ENCODE assay signal across 21 cellular contexts in the genomic region with DNA sequence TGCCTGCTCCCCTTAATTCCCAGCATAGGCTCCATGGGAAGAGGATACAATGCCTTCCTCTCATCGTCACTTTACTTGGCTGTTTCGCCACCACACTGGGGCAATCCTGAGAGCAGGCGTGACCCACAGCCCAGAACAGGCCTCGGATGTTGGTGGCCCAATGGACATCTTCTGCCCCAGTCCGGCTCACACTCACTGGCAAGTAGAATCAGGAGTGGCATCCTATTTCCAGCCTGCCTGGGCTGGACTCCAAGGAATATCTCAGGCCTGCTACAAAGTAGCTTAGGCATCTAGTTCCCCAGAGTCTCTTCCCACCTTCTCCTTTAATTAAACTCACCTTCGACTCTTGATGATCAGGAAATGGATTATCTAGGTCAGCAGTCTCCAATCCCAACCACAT.
"Had no signal": no experiment of that assay in that cellular context is flagged by ENCODE, and none has a peak within 500 bp of the region (broad histone marks: within the 10 kb centered on the region; RNA-seq: fewer than 3 reads in every experiment).

No MANE protein-coding gene starts in this region.

- H3K4me3 ChIP-seq: colonic mucosa, left lung, mucosa of descending colon, suprapubic skin, vagina had no signal

- H3K36me3 Mint-ChIP-seq: activated naive CD8-positive, alpha-beta T cell treated with anti-CD3 and anti-CD28 coated beads for 36 hours; memory B cell; naive B cell; WTC11 had no signal

- H3K9me3 Mint-ChIP-seq: activated naive CD8-positive, alpha-beta T cell treated with anti-CD3 and anti-CD28 coated beads for 36 hours; memory B cell; naive B cell; stimulated activated naive CD8-positive, alpha-beta T cell treated with anti-CD3 and anti-CD28 coated beads, Interleukin-15, amount 100 ng/mL, for 72 hours; WTC11 had no signal

- H3K4me1 Mint-ChIP-seq: naive B cell had no signal

- H3K27ac Mint-ChIP-seq: activated CD4-positive, alpha-beta T cell treated with anti-CD3 and anti-CD28 coated beads for 36 hours; activated naive CD8-positive, alpha-beta T cell treated with anti-CD3 and anti-CD28 coated beads for 36 hours; memory B cell; naive B cell; stimulated activated naive CD8-positive, alpha-beta T cell treated with anti-CD3 and anti-CD28 coated beads, Interleukin-15, amount 100 ng/mL, for 72 hours; WTC11 had no signal

- H3K4me3 Mint-ChIP-seq: activated CD4-positive, alpha-beta T cell treated with anti-CD3 and anti-CD28 coated beads for 36 hours; activated naive CD8-positive, alpha-beta T cell treated with anti-CD3 and anti-CD28 coated beads for 36 hours; memory B cell; naive B cell; stimulated activated naive CD8-positive, alpha-beta T cell treated with anti-CD3 and anti-CD28 coated beads, Interleukin-15, amount 100 ng/mL, for 72 hours; WTC11 had no signal

- DNase-seq: activated CD4-positive, alpha-beta T cell treated with anti-CD3 and anti-CD28 coated beads for 36 hours; activated CD4-positive, alpha-beta T cell treated with anti-CD3 and anti-CD28 coated beads, Interleukin-2, amount 50 U/mL, for 48 hours; activated naive CD4-positive, alpha-beta T cell; activated naive CD8-positive, alpha-beta T cell treated with anti-CD3 and anti-CD28 coated beads for 36 hours; activated T-cell treated with anti-CD3 and anti-CD28 coated beads for 4 hours; amniotic stem cell; central memory CD4-positive, alpha-beta T cell; colonic mucosa; foreskin keratinocyte; glutamatergic neuron; kidney; left lung; mucosa of descending colon; naive B cell; stimulated activated CD4-positive, alpha-beta T cell treated with anti-CD3 and anti-CD28 coated beads, Interleukin-12 subunit alpha, Interleukin-12 subunit beta, amount 100 ng/mL, for 4 hours; stimulated activated naive CD8-positive, alpha-beta T cell treated with anti-CD3 and anti-CD28 coated beads, Interleukin-15, amount 100 ng/mL, for 72 hours; trophoblast cell had no signal

- H3K27ac ChIP-seq: colonic mucosa, foreskin keratinocyte, left lung, suprapubic skin, vagina had no signal

- H3K27me3 ChIP-seq: colonic mucosa, vagina had no signal

- H3K4me1 ChIP-seq: colonic mucosa, foreskin keratinocyte, left lung, suprapubic skin, vagina had no signal

- ATAC-seq: activated CD4-positive, alpha-beta T cell treated with anti-CD3 and anti-CD28 coated beads for 36 hours; foreskin keratinocyte; left lung; mucosa of descending colon; stimulated activated naive CD8-positive, alpha-beta T cell treated with anti-CD3 and anti-CD28 coated beads, Interleukin-15, amount 100 ng/mL, for 72 hours had no signal

- H3K36me3 ChIP-seq: colonic mucosa, left lung, suprapubic skin, vagina had no signal
